ENCODE assay signal across 2 cellular contexts in genomic region chr16:84855435-84856202, GRCh38. TPM values are rescaled to one million over a fixed set of nuclear protein-coding genes. Genes with fewer than 3 reads are reported as not detected.
"Had no signal": no experiment of that assay in that cellular context is flagged by ENCODE, and none has a peak within 500 bp of the region (broad histone marks: within the 10 kb centered on the region; RNA-seq: fewer than 3 reads in every experiment).

No MANE protein-coding gene starts in this region.

RNA-seq across cellular contexts. Expression of gene CRISPLD2, which starts 35.8 kb away (rescaled TPM):
- total RNA-seq: activated naive CD8-positive, alpha-beta T cell treated with anti-CD3 and anti-CD28 coated beads for 36 hours; activated T-helper 1 cell treated with anti-CD3 and anti-CD28 coated beads, Interleukin-12 subunit alpha, Interleukin-12 subunit beta, Interleukin-2, Interleukin-4 antibody, amounts not matched to agents 30 ng/mL and 10 ng/mL and 1 ng/mL, durations not matched to agents 14 hours and 24 hours and 36 hours had no signal
